Comparison of ENCODE assay signal across 8 cellular contexts in the genomic region with DNA sequence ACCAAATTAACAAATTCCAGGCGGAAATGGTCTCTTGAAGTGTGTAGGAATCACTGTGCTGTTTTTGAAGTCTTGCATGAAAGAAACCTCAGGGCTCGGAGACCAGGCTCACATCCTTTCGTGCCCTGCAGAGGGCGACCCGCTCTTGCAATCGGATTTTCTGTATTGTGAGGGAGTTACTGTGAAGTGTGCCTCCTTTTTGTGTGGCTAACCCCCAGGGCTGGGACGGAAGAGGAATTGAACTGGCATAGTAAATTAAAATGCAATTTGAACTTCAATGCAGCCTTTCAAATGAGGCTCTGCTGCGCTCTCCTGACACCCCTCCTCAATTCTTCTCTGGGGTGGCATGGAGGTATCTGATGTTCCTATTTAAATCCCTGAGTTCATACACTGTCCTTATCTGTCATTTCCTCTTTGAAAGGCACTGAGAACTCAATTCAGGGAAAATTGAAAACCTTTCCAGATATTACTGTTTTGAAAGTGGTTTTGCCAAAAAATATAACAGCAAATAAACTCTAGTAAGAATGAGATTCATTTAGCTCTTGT. TPM values are rescaled to one million over a fixed set of nuclear protein-coding genes. Genes with fewer than 3 reads are reported as not detected.
DNase-seq lines count a peak whose midpoint lies in the region; TF ChIP-seq lines count a peak whose summit lies in the region.

No MANE protein-coding gene starts in this region.

- H2AFZ ChIP-seq in SK-N-SH (ENCODE audit: low read depth) = no peak overlapping the region

- no peaks in the 10 kb centered on the region for H3K79me2 ChIP-seq in DOHH2 (ENCODE audit: control insufficient read depth, low read length)
- no peaks in the 10 kb centered on the region for H3K79me2 ChIP-seq in SK-N-SH (ENCODE audit: insufficient read depth)

- no peak for TF ChIP-seq EP300 in SK-N-SH (IDR thresholded peaks at IDR 0.05; ENCODE audit: borderline replicate concordance in 1 of 2, low read depth in 1 of 2, low read length in 1 of 2)

- H3F3A ChIP-seq in DOHH2 (ENCODE audit: control insufficient read depth, insufficient read depth) (no peaks in the 10 kb centered on the region), SK-N-SH (replicated peaks; ENCODE audit: insufficient read depth) (no peaks in the 10 kb centered on the region)

- TF ChIP-seq RAD21 in SK-N-SH (IDR thresholded peaks at IDR 0.05; ENCODE audit: low read length) = peak; percentile 98

- no peaks in the 10 kb centered on the region for H3K36me3 ChIP-seq in DOHH2 (ENCODE audit: control insufficient read depth, low read length)
- no peaks in the 10 kb centered on the region for H3K36me3 ChIP-seq in MG63
- no peaks in the 10 kb centered on the region for H3K36me3 ChIP-seq in SK-N-SH (replicated peaks in 1 of 2; ENCODE audit: control insufficient read depth in 1 of 2, insufficient read depth in 2 of 2, low read length in 1 of 2)

- H4K20me1 ChIP-seq in DOHH2 (ENCODE audit: control insufficient read depth, insufficient read depth, low read depth, low read length) = no peaks in the 10 kb centered on the region
- no peaks in the 10 kb centered on the region for H4K20me1 ChIP-seq in SK-N-SH (ENCODE audit: insufficient read depth)

- H3K4me1 ChIP-seq in DOHH2 (ENCODE audit: control insufficient read depth, low read length) (peaks cover 37% of the 10 kb centered on the region), SK-N-SH (ENCODE audit: control insufficient read depth in 1 of 2, insufficient read depth in 2 of 2, low read depth in 1 of 2, low read length in 1 of 2) (peaks cover 0 to 14% of the 10 kb centered on the region in 2 experiments; a peak in 1 of 4 replicates)

- H3K9me3 ChIP-seq in DOHH2 (ENCODE audit: control insufficient read depth, insufficient read depth, low read length) = no peaks in the 10 kb centered on the region
- H3K9me3 ChIP-seq in MG63 = no peaks in the 10 kb centered on the region
- H3K9me3 ChIP-seq in SK-N-SH = no peaks in the 10 kb centered on the region

- DNase-seq in MG63 (peak; percentile 41), SK-N-SH (peak; percentile 85), hepatic stellate cell (ENCODE audit: low spot score) (peak; percentile 62), OCI-M2 (lab: John Stamatoyannopoulos, UW; ENCODE audit: unreplicated experiment) (no peak), ureter (ENCODE audit: low spot score) (no peak)
- peak; percentile 60 for DNase-seq in activated naive CD4-positive, alpha-beta T cell treated with anti-CD3 and anti-CD28 coated beads, Interleukin-2, amount 50 U/mL, for 16 hours
- peak; percentile 13 to 23 (median 18) for DNase-seq in stimulated activated CD4-positive, alpha-beta T cell treated with anti-CD3 and anti-CD28 coated beads, Interleukin-1b, Interleukin-23, amount 100 ng/mL, for 24 hours (ENCODE audit: low read depth in 4 of 4, low spot score in 1 of 4)

- POLR2A ChIA-PET in SK-N-SH (lab: Yijun Ruan, JAX) = no interaction called here

- H3K27ac ChIP-seq in DOHH2 (ENCODE audit: low read depth, low read length) = no peak overlapping the region
- no peak overlapping the region for H3K27ac ChIP-seq in SK-N-SH (ENCODE audit: low read depth in 2 of 2, low read length in 1 of 2)

- no peak overlapping the region for H3K4me3 ChIP-seq in DOHH2 (ENCODE audit: low read length)
- H3K4me3 ChIP-seq in MG63 = no peak overlapping the region
- no peak overlapping the region for H3K4me3 ChIP-seq in SK-N-SH (ENCODE audit: low read depth in 2 of 2, low read length in 1 of 2)

- CTCF ChIA-PET in SK-N-SH (lab: Yijun Ruan, JAX) = interaction anchor here (0.6 to 10.6 kb wide), 40 partner anchors 8 to 294 kb away, joined by 3 to 124 read pairs (median 4); a partner anchor contains a TSS

- H3K4me2 ChIP-seq in DOHH2 (ENCODE audit: low read length) (peak overlapping the region; percentile 24; the same call in 1 of the 2 replicates), SK-N-SH (no peak overlapping the region)

- H3K27me3 ChIP-seq in DOHH2 (ENCODE audit: control insufficient read depth, low read length) = no peaks in the 10 kb centered on the region
- 0 out of 2 replicates have a peak, but pooled peaks cover 2% of the 10 kb centered on the region for H3K27me3 ChIP-seq in MG63
- H3K27me3 ChIP-seq in SK-N-SH (ENCODE audit: insufficient read depth) = peaks cover 12% of the 10 kb centered on the region; the same call in 1 of the 2 replicates

- H3K9me2 ChIP-seq in DOHH2 (replicated peaks; ENCODE audit: control insufficient read depth, low read length) (no peaks in the 10 kb centered on the region), SK-N-SH (no peaks in the 10 kb centered on the region)

- TF ChIP-seq CTCF in DOHH2 (IDR thresholded peaks at IDR 0.05; ENCODE audit: low read depth, low read length, poor library complexity, severe bottlenecking) = peak; percentile 88
- peak; percentile 93 for TF ChIP-seq CTCF in SK-N-SH (IDR thresholded peaks at IDR 0.05)

- H3K9ac ChIP-seq in SK-N-SH = no peak overlapping the region

- 25% methylated on average over 8 of the region's 8 CpGs for WGBS in SK-N-SH (ENCODE audit: low lambda C conversion rate)

TF ChIP-seq in SK-N-SH, 30 proteins besides CTCF, POLR2A, EP300 and RAD21:
- TF ChIP-seq, protein P1, sequence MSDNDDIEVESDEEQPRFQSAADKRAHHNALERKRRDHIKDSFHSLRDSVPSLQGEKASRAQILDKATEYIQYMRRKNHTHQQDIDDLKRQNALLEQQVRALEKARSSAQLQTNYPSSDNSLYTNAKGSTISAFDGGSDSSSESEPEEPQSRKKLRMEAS (IDR thresholded peaks at IDR 0.05; ENCODE audit: low read depth) = no peak
- TF ChIP-seq SMC3 (IDR thresholded peaks at IDR 0.05; ENCODE audit: low read depth, low read length) (peak; percentile 89), CHD2 (IDR thresholded peaks at IDR 0.05; ENCODE audit: low read length, partially characterized antibody) (no peak), JUND (IDR thresholded peaks at IDR 0.05) (no peak)

RNA-seq across cellular contexts. Expression of a gene that starts 51.5 kb away (rescaled TPM):
- 2.4 and 3.3 TPM in 2 replicates for total RNA-seq in MG63 (2014; rRNA removed; shearing (Covaris generic); ENCODE audit: low replicate concordance)
- 10.3 and 13.8 TPM in 2 replicates for polyA plus RNA-seq in SK-N-SH (2012; rRNA removed)
- 4.1 and 7.1 TPM in 2 replicates for polyA plus RNA-seq in SK-N-SH (2012; cell fraction: cytosol; rRNA removed)
- polyA plus RNA-seq in SK-N-SH (2012; cell fraction: nucleus; rRNA removed) = 36.6 and 42.2 TPM in 2 replicates
- 1.7 TPM for total RNA-seq in ureter

Comparison
In these comparisons a context has a peak if more than half of its experiments do, and no peak if none do; other contexts are left out.
1. DNase-seq: peak in MG63 (single experiment), SK-N-SH (single experiment), activated naive CD4-positive, alpha-beta T cell treated with anti-CD3 and anti-CD28 coated beads, Interleukin-2, amount 50 U/mL, for 16 hours (single experiment), hepatic stellate cell (single experiment) and stimulated activated CD4-positive, alpha-beta T cell treated with anti-CD3 and anti-CD28 coated beads, Interleukin-1b, Interleukin-23, amount 100 ng/mL, for 24 hours (4 of 4); none in OCI-M2 (single experiment) and ureter (single experiment).